1 cellular context compared by ENCODE assay signal in genomic region chr15:66472176-66472999, GRCh38.
TF ChIP-seq lines count a peak whose summit lies in the region.

No MANE protein-coding gene starts in this region.

TF ChIP-seq in SK-N-SH treated with all-trans-retinoic acid at 6 μM for 48 hours, 23 proteins besides CTCF, POLR2A, EP300 and RAD21 (continued from another document):
- TF ChIP-seq, protein P1, sequence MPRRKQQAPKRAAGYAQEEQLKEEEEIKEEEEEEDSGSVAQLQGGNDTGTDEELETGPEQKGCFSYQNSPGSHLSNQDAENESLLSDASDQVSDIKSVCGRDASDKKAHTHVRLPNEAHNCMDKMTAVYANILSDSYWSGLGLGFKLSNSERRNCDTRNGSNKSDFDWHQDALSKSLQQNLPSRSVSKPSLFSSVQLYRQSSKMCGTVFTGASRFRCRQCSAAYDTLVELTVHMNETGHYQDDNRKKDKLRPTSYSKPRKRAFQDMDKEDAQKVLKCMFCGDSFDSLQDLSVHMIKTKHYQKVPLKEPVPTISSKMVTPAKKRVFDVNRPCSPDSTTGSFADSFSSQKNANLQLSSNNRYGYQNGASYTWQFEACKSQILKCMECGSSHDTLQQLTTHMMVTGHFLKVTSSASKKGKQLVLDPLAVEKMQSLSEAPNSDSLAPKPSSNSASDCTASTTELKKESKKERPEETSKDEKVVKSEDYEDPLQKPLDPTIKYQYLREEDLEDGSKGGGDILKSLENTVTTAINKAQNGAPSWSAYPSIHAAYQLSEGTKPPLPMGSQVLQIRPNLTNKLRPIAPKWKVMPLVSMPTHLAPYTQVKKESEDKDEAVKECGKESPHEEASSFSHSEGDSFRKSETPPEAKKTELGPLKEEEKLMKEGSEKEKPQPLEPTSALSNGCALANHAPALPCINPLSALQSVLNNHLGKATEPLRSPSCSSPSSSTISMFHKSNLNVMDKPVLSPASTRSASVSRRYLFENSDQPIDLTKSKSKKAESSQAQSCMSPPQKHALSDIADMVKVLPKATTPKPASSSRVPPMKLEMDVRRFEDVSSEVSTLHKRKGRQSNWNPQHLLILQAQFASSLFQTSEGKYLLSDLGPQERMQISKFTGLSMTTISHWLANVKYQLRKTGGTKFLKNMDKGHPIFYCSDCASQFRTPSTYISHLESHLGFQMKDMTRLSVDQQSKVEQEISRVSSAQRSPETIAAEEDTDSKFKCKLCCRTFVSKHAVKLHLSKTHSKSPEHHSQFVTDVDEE (CRISPR knock-in tag; IDR thresholded peaks at IDR 0.05), result no peak
- TF ChIP-seq BACH2 (CRISPR knock-in tag; IDR thresholded peaks at IDR 0.05; ENCODE audit: borderline replicate concordance) (no peak), ISL1 (CRISPR knock-in tag; IDR thresholded peaks at IDR 0.05) (no peak), ZFP30 (CRISPR knock-in tag; IDR thresholded peaks at IDR 0.05) (no peak), ESRRG (CRISPR knock-in tag; IDR thresholded peaks at IDR 0.05) (no peak), ZNF565 (CRISPR knock-in tag; conservative IDR thresholded peaks at IDR 0.05; ENCODE audit: low read depth) (no peak), ZNF8 (CRISPR knock-in tag; IDR thresholded peaks at IDR 0.05) (no peak), ZNF70 (CRISPR knock-in tag; IDR thresholded peaks at IDR 0.05) (no peak), SNAI2 (CRISPR knock-in tag; IDR thresholded peaks at IDR 0.05) (no peak), OSR1 (CRISPR knock-in tag; IDR thresholded peaks at IDR 0.05) (no peak), RARB (CRISPR knock-in tag; IDR thresholded peaks at IDR 0.05) (no peak), ZC3H10 (CRISPR knock-in tag; IDR thresholded peaks at IDR 0.05) (no peak)
- TF ChIP-seq, protein P2, sequence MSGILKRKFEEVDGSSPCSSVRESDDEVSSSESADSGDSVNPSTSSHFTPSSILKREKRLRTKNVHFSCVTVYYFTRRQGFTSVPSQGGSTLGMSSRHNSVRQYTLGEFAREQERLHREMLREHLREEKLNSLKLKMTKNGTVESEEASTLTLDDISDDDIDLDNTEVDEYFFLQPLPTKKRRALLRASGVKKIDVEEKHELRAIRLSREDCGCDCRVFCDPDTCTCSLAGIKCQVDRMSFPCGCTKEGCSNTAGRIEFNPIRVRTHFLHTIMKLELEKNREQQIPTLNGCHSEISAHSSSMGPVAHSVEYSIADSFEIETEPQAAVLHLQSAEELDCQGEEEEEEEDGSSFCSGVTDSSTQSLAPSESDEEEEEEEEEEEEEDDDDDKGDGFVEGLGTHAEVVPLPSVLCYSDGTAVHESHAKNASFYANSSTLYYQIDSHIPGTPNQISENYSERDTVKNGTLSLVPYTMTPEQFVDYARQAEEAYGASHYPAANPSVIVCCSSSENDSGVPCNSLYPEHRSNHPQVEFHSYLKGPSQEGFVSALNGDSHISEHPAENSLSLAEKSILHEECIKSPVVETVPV (CRISPR knock-in tag; IDR thresholded peaks at IDR 0.05), result no peak
TF ChIP-seq in SK-N-SH treated with all-trans-retinoic acid at 6 μM for 48 hours: peak in this region for 0.
